8 cellular contexts compared by ENCODE assay signal in the genomic region with DNA sequence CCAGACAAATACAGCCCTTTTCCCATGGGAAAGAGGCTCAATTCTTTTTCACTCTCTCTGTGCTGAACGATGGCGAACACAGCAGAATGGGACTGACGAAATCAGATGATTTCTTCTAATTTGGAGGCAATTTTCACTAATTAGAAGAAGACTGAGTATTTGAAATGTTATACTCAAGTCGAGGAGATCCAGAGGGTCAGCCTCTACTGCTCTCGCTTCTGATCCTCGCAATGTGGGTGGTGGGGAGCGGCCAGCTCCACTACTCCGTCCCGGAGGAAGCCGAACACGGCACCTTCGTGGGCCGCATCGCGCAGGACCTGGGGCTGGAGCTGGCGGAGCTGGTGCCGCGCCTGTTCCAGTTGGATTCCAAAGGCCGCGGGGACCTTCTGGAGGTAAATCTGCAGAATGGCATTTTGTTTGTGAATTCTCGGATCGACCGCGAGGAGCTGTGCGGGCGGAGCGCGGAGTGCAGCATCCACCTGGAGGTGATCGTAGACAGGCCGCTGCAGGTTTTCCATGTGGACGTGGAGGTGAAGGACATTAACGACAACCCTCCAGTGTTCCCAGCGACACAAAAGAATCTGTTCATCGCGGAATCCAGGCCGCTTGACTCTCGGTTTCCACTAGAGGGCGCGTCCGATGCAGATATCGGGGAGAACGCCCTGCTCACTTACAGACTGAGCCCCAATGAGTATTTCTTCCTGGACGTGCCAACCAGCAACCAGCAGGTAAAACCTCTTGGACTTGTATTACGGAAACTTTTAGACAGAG. TPM values are rescaled to one million over a fixed set of nuclear protein-coding genes. Genes with fewer than 3 reads are reported as not detected.
"Had no signal": no experiment of that assay in that cellular context is flagged by ENCODE, and none has a peak within 500 bp of the region (broad histone marks: within the 10 kb centered on the region; RNA-seq: fewer than 3 reads in every experiment).

A gene with protein sequence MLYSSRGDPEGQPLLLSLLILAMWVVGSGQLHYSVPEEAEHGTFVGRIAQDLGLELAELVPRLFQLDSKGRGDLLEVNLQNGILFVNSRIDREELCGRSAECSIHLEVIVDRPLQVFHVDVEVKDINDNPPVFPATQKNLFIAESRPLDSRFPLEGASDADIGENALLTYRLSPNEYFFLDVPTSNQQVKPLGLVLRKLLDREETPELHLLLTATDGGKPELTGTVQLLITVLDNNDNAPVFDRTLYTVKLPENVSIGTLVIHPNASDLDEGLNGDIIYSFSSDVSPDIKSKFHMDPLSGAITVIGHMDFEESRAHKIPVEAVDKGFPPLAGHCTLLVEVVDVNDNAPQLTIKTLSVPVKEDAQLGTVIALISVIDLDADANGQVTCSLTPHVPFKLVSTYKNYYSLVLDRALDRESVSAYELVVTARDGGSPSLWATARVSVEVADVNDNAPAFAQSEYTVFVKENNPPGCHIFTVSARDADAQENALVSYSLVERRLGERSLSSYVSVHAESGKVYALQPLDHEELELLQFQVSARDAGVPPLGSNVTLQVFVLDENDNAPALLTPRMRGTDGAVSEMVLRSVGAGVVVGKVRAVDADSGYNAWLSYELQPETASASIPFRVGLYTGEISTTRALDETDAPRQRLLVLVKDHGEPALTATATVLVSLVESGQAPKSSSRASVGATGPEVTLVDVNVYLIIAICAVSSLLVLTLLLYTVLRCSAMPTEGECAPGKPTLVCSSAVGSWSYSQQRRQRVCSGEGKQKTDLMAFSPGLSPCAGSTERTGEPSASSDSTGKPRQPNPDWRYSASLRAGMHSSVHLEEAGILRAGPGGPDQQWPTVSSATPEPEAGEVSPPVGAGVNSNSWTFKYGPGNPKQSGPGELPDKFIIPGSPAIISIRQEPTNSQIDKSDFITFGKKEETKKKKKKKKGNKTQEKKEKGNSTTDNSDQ (plus strand): TSS at position 51 of the 771 bp plus-strand sequence. CDS start 114 bp downstream, at position 165.

RNA-seq across cellular contexts. Expression of the gene that starts here (rescaled TPM):
- total RNA-seq: activated CD4-positive, alpha-beta T cell treated with anti-CD3 and anti-CD28 coated beads, Interleukin-2, amount 10 ng/mL, durations not matched to agents 7 days and 5 days; activated CD8-positive, alpha-beta memory T cell treated with anti-CD3 and anti-CD28 coated beads, Interleukin-2, amount 10 ng/mL, durations not matched to agents 7 days and 5 days; activated CD8-positive, alpha-beta T cell treated with anti-CD3 and anti-CD28 coated beads for 36 hours; foreskin keratinocyte; left ventricle myocardium superior; natural killer cell treated with Interleukin-12 subunit alpha and Interleukin-12 subunit beta and Interleukin-15 and Interleukin-18, amount 100 ng/mL, for 72 hours; T-cell had no signal
- polyA plus RNA-seq: mammary epithelial cell had no signal
